In the genomic region with DNA sequence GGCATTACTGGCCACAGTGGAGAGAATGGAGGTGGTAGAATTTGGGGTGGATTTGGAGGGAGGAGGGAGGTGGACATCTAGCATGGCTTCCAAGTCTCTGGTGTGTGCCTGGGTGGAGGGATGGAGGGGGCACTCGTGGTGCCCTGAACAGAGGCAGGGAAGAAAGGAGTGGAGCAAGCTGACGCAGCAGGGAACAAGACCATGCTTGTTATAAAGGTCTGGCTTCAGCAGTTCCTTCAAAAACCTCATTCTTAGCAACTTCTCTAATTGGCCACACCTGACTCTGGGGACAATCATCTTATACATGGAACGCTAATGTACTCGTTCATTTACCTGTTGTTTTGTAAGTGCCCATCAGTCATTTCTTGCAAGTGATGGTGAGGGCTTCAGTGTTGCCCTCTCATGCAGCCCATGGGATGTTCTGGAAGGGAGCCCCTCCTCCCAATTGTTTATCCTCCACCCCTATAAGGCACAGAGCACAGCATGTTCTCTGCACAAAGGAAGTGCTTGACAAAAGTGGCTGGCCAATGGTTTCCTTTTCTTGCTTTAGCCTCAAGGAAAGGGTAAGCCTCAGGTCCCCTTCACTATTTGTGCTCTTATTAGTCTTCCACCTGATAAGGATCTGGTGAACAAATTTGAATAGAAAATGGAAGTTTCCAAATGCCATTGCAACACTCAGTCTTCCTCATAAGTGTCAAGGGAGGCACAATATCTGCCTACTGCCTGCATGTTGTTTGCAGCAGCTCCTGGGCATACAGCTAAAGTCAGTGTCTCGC, we compare ENCODE assay signal across 1 cellular context.
TF ChIP-seq lines count a peak whose summit lies in the region.

No MANE protein-coding gene starts in this region.

TF ChIP-seq in endothelial cell of umbilical vein, 7 proteins besides CTCF, POLR2A, EP300 and RAD21:
- TF ChIP-seq GATA2 (IDR thresholded peaks at IDR 0.05; ENCODE audit: insufficient read depth, insufficient read length, low read depth, low read length), result peak; percentile 85
- TF ChIP-seq MYC (IDR thresholded peaks at IDR 0.05; ENCODE audit: low read depth, low read length), result no peak
- TF ChIP-seq, protein P1, sequence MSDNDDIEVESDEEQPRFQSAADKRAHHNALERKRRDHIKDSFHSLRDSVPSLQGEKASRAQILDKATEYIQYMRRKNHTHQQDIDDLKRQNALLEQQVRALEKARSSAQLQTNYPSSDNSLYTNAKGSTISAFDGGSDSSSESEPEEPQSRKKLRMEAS (IDR thresholded peaks at IDR 0.05; ENCODE audit: insufficient read depth, insufficient read length), result no peak
